Comparison of ENCODE assay signal across 11 cellular contexts in the genomic region with DNA sequence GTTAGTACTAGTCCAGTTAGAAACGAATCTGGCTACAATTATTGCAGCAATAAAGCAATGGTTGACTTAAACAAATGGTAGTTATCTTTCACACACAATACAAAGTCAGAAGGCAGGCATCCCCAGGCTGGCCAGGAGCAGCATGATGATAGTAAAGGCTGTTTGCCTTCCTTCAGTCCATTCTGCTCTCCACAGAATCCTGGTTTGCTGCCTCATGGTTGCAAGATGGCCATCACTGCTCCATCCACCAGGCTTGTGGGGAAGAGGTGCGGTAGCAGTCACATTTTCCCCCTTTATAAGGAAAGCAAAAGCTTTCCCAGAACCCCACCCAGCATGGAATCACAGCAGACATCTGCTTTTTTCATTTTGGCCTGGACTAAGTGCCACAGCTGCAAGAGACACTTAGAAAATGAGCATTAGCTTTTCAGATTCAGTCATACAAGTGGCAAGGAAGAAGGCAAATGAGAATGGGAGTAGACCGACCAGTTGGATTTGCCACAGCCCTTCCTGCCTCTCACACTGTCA.
DNase-seq lines count a peak whose midpoint lies in the region; ATAC-seq and TF ChIP-seq lines count a peak whose summit lies in the region.
"Had no signal": no experiment of that assay in that cellular context is flagged by ENCODE, and none has a peak within 500 bp of the region (broad histone marks: within the 10 kb centered on the region; RNA-seq: fewer than 3 reads in every experiment).

No MANE protein-coding gene starts in this region.

- peaks cover 30% of the 10 kb centered on the region for H3K4me1 Mint-ChIP-seq in T-helper 17 cell

- H3K36me3 Mint-ChIP-seq in T-helper 17 cell (ENCODE audit: low read depth), result peaks cover 5% of the 10 kb centered on the region

- H3K27me3 ChIP-seq in parathyroid adenoma (ENCODE audit: control insufficient read depth, insufficient read depth, low read length), result no peaks in the 10 kb centered on the region

- peak overlapping the region; percentile 57 for H3K27ac ChIP-seq in 22Rv1
- H3K27ac ChIP-seq in parathyroid adenoma, result peak overlapping the region; percentile 90

- ATAC-seq in T-helper 17 cell, result no peak
- ATAC-seq in left ventricle myocardium superior, result peak; percentile 15
- no peak for ATAC-seq in HG02623 (IDR thresholded peaks at IDR 0.05; ENCODE audit: unreplicated experiment)
- ATAC-seq in GM19035 (IDR thresholded peaks at IDR 0.05; ENCODE audit: unreplicated experiment), result no peak

- H3K4me1 ChIP-seq in parathyroid adenoma, result peaks cover 46% of the 10 kb centered on the region

- DNase-seq in T-helper 17 cell (no peak), left ventricle myocardium superior (no peak), NCI-H69 (lab: John Stamatoyannopoulos, UW) (no peak)
- no peak for DNase-seq in stimulated activated naive CD4-positive, alpha-beta T cell treated with Interleukin-2 at 50 U/mL for 16 hours (lab: John Stamatoyannopoulos, UW)
- DNase-seq: activated CD4-positive, alpha-beta T cell treated with anti-CD3 and anti-CD28 coated beads, Interleukin-2, amount 50 U/mL, for 4 hours; NCI-H526 treated with DMSO at 0.1 percent for 48 hours; stimulated activated CD4-positive, alpha-beta T cell treated with anti-CD3 and anti-CD28 coated beads, Interleukin-2, amount 100 ng/mL, for 24 hours had no signal

- intact Hi-C loops in left ventricle myocardium superior (cut with micrococcal nuclease), result loop anchor here (5.0 kb wide), 1 partner anchor 46 kb away; no protein-coding TSS in a partner anchor

- H3K9me3 ChIP-seq in T-helper 17 cell (ENCODE audit: control insufficient read depth, low read length, poor library complexity, severe bottlenecking) (no peaks in the 10 kb centered on the region), parathyroid adenoma (ENCODE audit: control insufficient read depth, low read length) (no peaks in the 10 kb centered on the region)

- H3K4me3 Mint-ChIP-seq in T-helper 17 cell, result peak overlapping the region; percentile 71

- no peak for TF ChIP-seq CTCF in 22Rv1 (IDR thresholded peaks at IDR 0.05)
- TF ChIP-seq CTCF in parathyroid adenoma (IDR thresholded peaks at IDR 0.05), result no peak

- H3K36me3 ChIP-seq in parathyroid adenoma (ENCODE audit: control insufficient read depth, insufficient read depth, low read length), result no peaks in the 10 kb centered on the region

- no peak overlapping the region for H3K9ac ChIP-seq in parathyroid adenoma

- H3K79me2 ChIP-seq in parathyroid adenoma, result no peaks in the 10 kb centered on the region

- H2AFZ ChIP-seq in parathyroid adenoma, result no peak overlapping the region

- no peaks in the 10 kb centered on the region for H3K27me3 Mint-ChIP-seq in T-helper 17 cell

- peak overlapping the region; percentile 59 for H3K27ac Mint-ChIP-seq in T-helper 17 cell

- no peak overlapping the region for H3K4me3 ChIP-seq in parathyroid adenoma (ENCODE audit: low read depth, low read length)

- H3K4me2 ChIP-seq in parathyroid adenoma (ENCODE audit: low read length), result peak overlapping the region; percentile 70
